In genomic region chr16:9499921-9500593, GRCh38 we compare ENCODE assay signal across 25 cellular contexts.
A peak's percentile ranks its signal among the peaks of the same experiment; 100 is the strongest.
DNase-seq lines count a peak whose midpoint lies in the region; ATAC-seq and TF ChIP-seq lines count a peak whose summit lies in the region.
"Had no signal": no experiment of that assay in that cellular context is flagged by ENCODE, and none has a peak within 500 bp of the region (broad histone marks: within the 10 kb centered on the region; RNA-seq: fewer than 3 reads in every experiment).

No MANE protein-coding gene starts in this region.

- H3K4me2 ChIP-seq in GM23338 (peak overlapping the region; percentile 9; the same call in 1 of the 2 replicates), PC-3 (ENCODE audit: low read length) (no peak overlapping the region)

- intact Hi-C loops in PC-3 (cut with micrococcal nuclease), result no loop called here

- H3K79me2 ChIP-seq in GM23338 (replicated peaks; ENCODE audit: insufficient read depth), result no peaks in the 10 kb centered on the region
- H3K79me2 ChIP-seq in PC-3 (ENCODE audit: low read length), result no peaks in the 10 kb centered on the region

- H3K27ac Mint-ChIP-seq in GM23338, result no peak overlapping the region
- H3K27ac Mint-ChIP-seq: activated CD4-positive, alpha-beta T cell treated with anti-CD3 and anti-CD28 coated beads for 36 hours; memory B cell; stimulated activated memory B cell treated with anti-CD40 and anti-IgM and Interleukin-4, amounts not matched to agents 10 μg/mL and 1 μg/mL and 100 μg/mL, for 72 hours had no signal

- H3K27me3 ChIP-seq in GM23338 (ENCODE audit: insufficient read depth) (no peaks in the 10 kb centered on the region), PC-3 (ENCODE audit: low read length) (no peaks in the 10 kb centered on the region)
- H3K27me3 ChIP-seq: adrenal gland, brain microvascular endothelial cell, esophagus muscularis mucosa, vagina had no signal

- H3K9me2 ChIP-seq in GM23338 (ENCODE audit: insufficient read depth) (peaks cover 11% of the 10 kb centered on the region), PC-3 (replicated peaks; ENCODE audit: low read length) (no peaks in the 10 kb centered on the region)

- H3K27ac ChIP-seq in GM23338 (ENCODE audit: low read depth), result no peak overlapping the region
- no peak overlapping the region for H3K27ac ChIP-seq in PC-3 (ENCODE audit: low read length)
- H3K27ac ChIP-seq: adrenal gland, brain microvascular endothelial cell, esophagus muscularis mucosa, spleen, vagina had no signal

- ATAC-seq in GM23338 (peak; percentile 86), omental fat pad (ENCODE audit: low FRiP score) (peak; percentile 19), PC-3 (no peak)
- ATAC-seq: activated CD4-positive, alpha-beta T cell treated with anti-CD3 and anti-CD28 coated beads for 36 hours; activated T-cell treated with anti-CD3 and anti-CD28 coated beads, Interleukin-2, amount 50 U/mL, for 4 hours; stimulated activated memory B cell treated with anti-CD40 and anti-IgM and Interleukin-4, amounts not matched to agents 10 μg/mL and 1 μg/mL and 100 μg/mL, for 72 hours had no signal

- no peaks in the 10 kb centered on the region for H3K9me3 ChIP-seq in PC-3 (ENCODE audit: low read length)
- H3K9me3 ChIP-seq: adrenal gland, esophagus muscularis mucosa, vagina had no signal

- no peaks in the 10 kb centered on the region for H3K27me3 Mint-ChIP-seq in GM23338 (ENCODE audit: insufficient read depth, low read depth, poor library complexity)

- no peaks in the 10 kb centered on the region for H3F3A ChIP-seq in GM23338 (replicated peaks; ENCODE audit: low read depth)
- H3F3A ChIP-seq in PC-3 (ENCODE audit: low read length, unreplicated experiment), result no peaks in the 10 kb centered on the region

- peaks cover 11% of the 10 kb centered on the region; the same call in 1 of the 3 replicates for H3K36me3 Mint-ChIP-seq in GM23338 (ENCODE audit: low read depth)
- H3K36me3 Mint-ChIP-seq: stimulated activated memory B cell treated with anti-CD40 and anti-IgM and Interleukin-4, amounts not matched to agents 10 μg/mL and 1 μg/mL and 100 μg/mL, for 72 hours had no signal

- peaks cover 27% of the 10 kb centered on the region for H3K4me1 Mint-ChIP-seq in GM23338
- H3K4me1 Mint-ChIP-seq: activated CD4-positive, alpha-beta T cell treated with anti-CD3 and anti-CD28 coated beads for 36 hours; memory B cell; stimulated activated memory B cell treated with anti-CD40 and anti-IgM and Interleukin-4, amounts not matched to agents 10 μg/mL and 1 μg/mL and 100 μg/mL, for 72 hours had no signal

- no peaks in the 10 kb centered on the region for H3K36me3 ChIP-seq in GM23338 (ENCODE audit: insufficient read depth)
- no peaks in the 10 kb centered on the region for H3K36me3 ChIP-seq in PC-3 (ENCODE audit: low read depth, low read length)
- H3K36me3 ChIP-seq: adrenal gland, brain microvascular endothelial cell, esophagus muscularis mucosa, spleen, vagina had no signal

- H4K20me1 ChIP-seq in GM23338 (replicated peaks; ENCODE audit: insufficient read depth) (no peaks in the 10 kb centered on the region), PC-3 (ENCODE audit: low read length) (no peaks in the 10 kb centered on the region)

- TF ChIP-seq CTCF in GM23338 (conservative IDR thresholded peaks at IDR 0.05; ENCODE audit: low read depth in 2 of 2), result no peak
- no peak for TF ChIP-seq CTCF in omental fat pad (IDR thresholded peaks at IDR 0.05)
- no peak for TF ChIP-seq CTCF in PC-3 (conservative IDR thresholded peaks at IDR 0.05; ENCODE audit: low read depth, low read length)

- H3K4me3 Mint-ChIP-seq in GM23338, result no peak overlapping the region
- H3K4me3 Mint-ChIP-seq: activated CD4-positive, alpha-beta T cell treated with anti-CD3 and anti-CD28 coated beads for 36 hours; activated T-cell treated with anti-CD3 and anti-CD28 coated beads, Interleukin-2, amount 50 U/mL, for 4 hours; memory B cell; stimulated activated memory B cell treated with anti-CD40 and anti-IgM and Interleukin-4, amounts not matched to agents 10 μg/mL and 1 μg/mL and 100 μg/mL, for 72 hours had no signal

- POLR2A ChIA-PET in PC-3 (lab: Charles Lee; ENCODE audit: unreplicated experiment), result no interaction called here

- H3K4me3 ChIP-seq in GM23338 (no peak overlapping the region), PC-3 (ENCODE audit: low read length) (no peak overlapping the region)
- H3K4me3 ChIP-seq: adrenal gland, esophagus muscularis mucosa, spleen, vagina had no signal

- H3K4me1 ChIP-seq in GM23338 (ENCODE audit: insufficient read depth) (peaks cover 22% of the 10 kb centered on the region), PC-3 (ENCODE audit: insufficient read depth, low read length) (no peaks in the 10 kb centered on the region)
- H3K4me1 ChIP-seq: adrenal gland, esophagus muscularis mucosa, spleen, vagina had no signal

- no peak overlapping the region for H3K9ac ChIP-seq in PC-3 (ENCODE audit: low read length)

- H2AFZ ChIP-seq in GM23338, result no peak overlapping the region
- no peak overlapping the region for H2AFZ ChIP-seq in PC-3 (ENCODE audit: low read length)

- peak; percentile 71 for DNase-seq in GM23338 (ENCODE audit: low spot score)
- peak; percentile 58 for DNase-seq in NCI-H69 (lab: John Stamatoyannopoulos, UW)
- peak; percentile 33 for DNase-seq in iPS DF 19.7 (ENCODE audit: low read depth, low spot score)
- DNase-seq in omental fat pad (ENCODE audit: low spot score), result no peak
- DNase-seq in COR-L47 (lab: John Stamatoyannopoulos, UW), result no peak
- no peak for DNase-seq in NCI-H446 (lab: John Stamatoyannopoulos, UW)
- no peak for DNase-seq in PC-3
- DNase-seq: activated CD4-positive, alpha-beta T cell treated with anti-CD3 and anti-CD28 coated beads for 36 hours; activated CD8-positive, alpha-beta memory T cell treated with anti-CD3 and anti-CD28 coated beads for 24 hours; activated naive CD4-positive, alpha-beta T cell treated with Interleukin-2 at 50 U/mL for 16 hours; activated T-cell treated with anti-CD3 and anti-CD28 coated beads, Interleukin-2, amount 50 U/mL, for 4 hours; adrenal gland; brain microvascular endothelial cell; foreskin melanocyte; hippocampal formation; islet precursor cell; NCI-H1930; NCI-H345; occipital lobe; spleen; stimulated activated CD4-positive, alpha-beta T cell treated with anti-CD3 and anti-CD28 coated beads, Interleukin-2, amount 100 ng/mL, for 48 hours had no signal

- no TSS peak for BruUV-seq in PC-3 (replicated peaks; lab: Mats Ljungman, UMichigan)

- H3K9me3 Mint-ChIP-seq in GM23338, result peaks cover 8% of the 10 kb centered on the region

- CTCF ChIA-PET in PC-3 (lab: Charles Lee), result no interaction called here

TF ChIP-seq in GM23338, 12 proteins besides CTCF, POLR2A, EP300 and RAD21:
- TF ChIP-seq CREB1 (CRISPR knock-in tag; IDR thresholded peaks at IDR 0.05; ENCODE audit: low read depth), result no peak
TF ChIP-seq in GM23338: peak in this region for 0.

Comparison
In these comparisons a context has a peak if more than half of its experiments do, and no peak if none do; other contexts are left out.
1. DNase-seq: peak in GM23338 (single experiment), NCI-H69 (single experiment) and iPS DF 19.7 (single experiment); none in omental fat pad (single experiment), COR-L47 (single experiment), NCI-H446 (0 of 2) and PC-3 (single experiment).